17 cellular contexts compared by ENCODE assay signal in the genomic region with DNA sequence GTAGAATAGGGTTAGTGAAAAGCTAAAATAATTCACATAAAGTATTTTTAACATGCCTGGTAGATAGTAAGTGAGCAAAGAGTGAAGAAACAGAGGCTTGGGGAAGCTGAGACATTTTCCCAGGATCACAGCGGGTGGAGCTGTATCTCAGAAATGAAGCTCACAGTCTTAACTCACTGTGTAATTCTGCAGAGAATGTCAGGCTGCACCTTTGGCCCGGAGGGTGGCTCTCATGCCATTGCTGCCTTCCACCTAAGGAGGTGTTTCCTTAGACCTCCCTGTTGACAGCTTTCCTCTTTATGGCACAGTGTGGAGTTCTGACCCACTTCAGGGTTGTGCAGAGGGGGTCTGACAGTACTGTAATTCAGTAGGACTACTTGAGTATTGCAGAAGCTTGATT. TPM values are rescaled to one million over a fixed set of nuclear protein-coding genes. Genes with fewer than 3 reads are reported as not detected.
DNase-seq lines count a peak whose midpoint lies in the region; ATAC-seq and TF ChIP-seq lines count a peak whose summit lies in the region.
"Had no signal": no experiment of that assay in that cellular context is flagged by ENCODE, and none has a peak within 500 bp of the region (broad histone marks: within the 10 kb centered on the region; RNA-seq: fewer than 3 reads in every experiment).

No MANE protein-coding gene starts in this region.

- H3K27ac ChIP-seq in brain microvascular endothelial cell = peak overlapping the region; percentile 98
- H3K27ac ChIP-seq in upper lobe of left lung = peak overlapping the region; percentile 65 to 95 (median 72)
- H3K27ac ChIP-seq: BLaER1 treated with 17β-estradiol and CSF1 and Interleukin-3, amounts not matched to agents 10 nM and 100 nM had no signal

- H3K4me1 ChIP-seq in upper lobe of left lung = peaks cover 20 to 32% (median 27%) of the 10 kb centered on the region in 4 donors

- peaks cover 4 to 6% (median 5%) of the 10 kb centered on the region in 4 donors for H3K9me3 ChIP-seq in upper lobe of left lung

- no peak overlapping the region for H3K4me3 ChIP-seq in brain microvascular endothelial cell (ENCODE audit: low read depth, low read length)
- H3K4me3 ChIP-seq in upper lobe of left lung = peak overlapping the region in 3 of 4 donors; percentile 26 to 36 (median 33)
- H3K4me3 ChIP-seq: BLaER1 treated with 17β-estradiol and CSF1 and Interleukin-3, amounts not matched to agents 10 nM and 100 nM; MG63 had no signal

- ATAC-seq in upper lobe of left lung (ENCODE audit: low FRiP score in 2 of 2) (no peak), GM18511 (IDR thresholded peaks at IDR 0.05; ENCODE audit: unreplicated experiment) (no peak), HG03025 (IDR thresholded peaks at IDR 0.05; ENCODE audit: low FRiP score, unreplicated experiment) (no peak)
- ATAC-seq: CD8-positive, alpha-beta T cell had no signal

- H3K27me3 ChIP-seq in brain microvascular endothelial cell (replicated peaks) (no peaks in the 10 kb centered on the region), upper lobe of left lung (no peaks in the 10 kb centered on the region)
- H3K27me3 ChIP-seq: BLaER1 treated with 17β-estradiol and CSF1 and Interleukin-3, amounts not matched to agents 10 nM and 100 nM; MG63 had no signal

- in situ Hi-C loops in brain microvascular endothelial cell (cut with HindIII; ENCODE audit: low pct_ligation_motif_present, low sequenced_read_pairs) = no loop called here

- TF ChIP-seq POLR2A in upper lobe of left lung (IDR thresholded peaks at IDR 0.05) = no peak

- TF ChIP-seq CTCF in brain microvascular endothelial cell (IDR thresholded peaks at IDR 0.05; ENCODE audit: low read depth, low read length, missing control alignments) (no peak), upper lobe of left lung (IDR thresholded peaks at IDR 0.05) (no peak)

- WGBS in upper lobe of left lung, 2 donors = 70 to 74% methylated on average over 2 of the region's 2 CpGs

- no peaks in the 10 kb centered on the region for H3K36me3 ChIP-seq in brain microvascular endothelial cell (replicated peaks)
- no peaks in the 10 kb centered on the region for H3K36me3 ChIP-seq in upper lobe of left lung

- no peak for TF ChIP-seq EP300 in upper lobe of left lung (IDR thresholded peaks at IDR 0.05)

- DNase-seq in HT-29 (ENCODE audit: low spot score) = peak; percentile 54
- no peak for DNase-seq in brain microvascular endothelial cell
- DNase-seq in mesenteric fat pad (ENCODE audit: low spot score) = peak; percentile 18
- DNase-seq in upper lobe of left lung = no peak
- DNase-seq in NCI-H2227 treated with DMSO at 0.1 percent for 48 hours (lab: John Stamatoyannopoulos, UW) = no peak
- DNase-seq: CD8-positive, alpha-beta T cell; H9; Kasumi-1; MG63; NCI-H146; NCI-H2081 treated with DMSO at 0.1 percent for 48 hours; NCI-H524; NCI-H82; RPMI8226 had no signal

RNA-seq across cellular contexts. Expression of gene GTPBP4, which starts 2.9 kb away (rescaled TPM):
- 49.5 and 52.3 TPM in 2 replicates for total RNA-seq in HT-29 (2014; rRNA removed; shearing (Covaris generic))
- total RNA-seq in mesenteric fat pad (59.9 TPM), upper lobe of left lung (10 to 100 TPM; 22.0 to 41.9 (median 33.3) TPM)

RNA-seq across cellular contexts. Expression of gene IDI2, which starts 40.3 kb away (rescaled TPM):
- total RNA-seq in HT-29 (2014; rRNA removed; shearing (Covaris generic)) = not detected in 2 replicates
- total RNA-seq in mesenteric fat pad (not detected), upper lobe of left lung (not detected)
- total RNA-seq: CD8-positive, alpha-beta T cell; H9 had no signal

RNA-seq across cellular contexts. Expression of gene LARP4B, which starts 53.9 kb away (rescaled TPM):
- 60.6 and 71.1 TPM in 2 replicates for total RNA-seq in HT-29 (2014; rRNA removed; shearing (Covaris generic))
- total RNA-seq in mesenteric fat pad (74.7 TPM), upper lobe of left lung (100 to 1,000 TPM; 106 to 154 (median 139) TPM)

Comparison
In these comparisons a context has a peak if more than half of its experiments do, and no peak if none do; other contexts are left out.
1. DNase-seq: peak in HT-29 (single experiment) and mesenteric fat pad (single experiment); none in brain microvascular endothelial cell (single experiment), upper lobe of left lung (0 of 2) and NCI-H2227 treated with DMSO at 0.1 percent for 48 hours (single experiment).